ENCODE assay signal across 19 cellular contexts in genomic region chr16:69542974-69543373, GRCh38. TPM values are rescaled to one million over a fixed set of nuclear protein-coding genes. Genes with fewer than 3 reads are reported as not detected.
DNase-seq lines count a peak whose midpoint lies in the region; ATAC-seq and TF ChIP-seq lines count a peak whose summit lies in the region.
"Had no signal": no experiment of that assay in that cellular context is flagged by ENCODE, and none has a peak within 500 bp of the region (broad histone marks: within the 10 kb centered on the region; RNA-seq: fewer than 3 reads in every experiment).

No MANE protein-coding gene starts in this region.

- DNase-seq in AG10803 (ENCODE audit: low read depth) (peak; percentile 41), MG63 (peak; percentile 10), cardiac fibroblast (ENCODE audit: low read depth in 2 of 2) (peak; percentile 53 to 57), fibroblast of the aortic adventitia (ENCODE audit: low read depth) (peak; percentile 51), T1000 (lab: John Stamatoyannopoulos, UW) (no peak)
- no peak for DNase-seq in stimulated activated naive B cell treated with anti-CD40 and anti-IgM and Interleukin-4, amounts not matched to agents 10 μg/mL and 1 μg/mL and 100 μg/mL, for 72 hours
- DNase-seq: CD8-positive, alpha-beta memory T cell; DND-41; GF-D8; HFFc6; Kasumi-1; NCI-H1105 treated with DMSO at 0.1 percent for 48 hours; NCI-H187 treated with DMSO at 0.1 percent for 48 hours; NCI-H2171 treated with DMSO at 0.1 percent for 48 hours; NCI-H748 treated with DMSO at 0.1 percent for 48 hours; OCI-M1 had no signal

- H3K4me1 Mint-ChIP-seq in stimulated activated naive B cell treated with anti-CD40 and anti-IgM and Interleukin-4, amounts not matched to agents 10 μg/mL and 1 μg/mL and 100 μg/mL, for 72 hours, result peaks cover 9 to 25% of the 10 kb centered on the region in 2 donors
- H3K4me1 Mint-ChIP-seq: CD8-positive, alpha-beta memory T cell had no signal

- no peaks in the 10 kb centered on the region for H3K27me3 ChIP-seq in MG63
- H3K27me3 ChIP-seq: BLaER1 treated with 17β-estradiol and CSF1 and Interleukin-3, amounts not matched to agents 10 nM and 100 nM had no signal

- H3K9me3 Mint-ChIP-seq in stimulated activated naive B cell treated with anti-CD40 and anti-IgM and Interleukin-4, amounts not matched to agents 10 μg/mL and 1 μg/mL and 100 μg/mL, for 72 hours, result no peaks in the 10 kb centered on the region
- H3K9me3 Mint-ChIP-seq: CD8-positive, alpha-beta memory T cell; HFFc6 had no signal

- H3K4me3 ChIP-seq in AG10803 (ENCODE audit: low read length) (no peak overlapping the region), MG63 (no peak overlapping the region), cardiac fibroblast (replicated peaks in 1 of 2; ENCODE audit: low read depth in 2 of 2, low read length in 2 of 2) (no peak overlapping the region), fibroblast of the aortic adventitia (ENCODE audit: low read depth, low read length) (no peak overlapping the region)
- H3K4me3 ChIP-seq: BLaER1 treated with 17β-estradiol and CSF1 and Interleukin-3, amounts not matched to agents 10 nM and 100 nM had no signal

- no peak for ATAC-seq in HG02885 (IDR thresholded peaks at IDR 0.05; ENCODE audit: poor library complexity, unreplicated experiment)
- no peak for ATAC-seq in GM21737 (IDR thresholded peaks at IDR 0.05; ENCODE audit: unreplicated experiment)
- no peak for ATAC-seq in stimulated activated naive B cell treated with anti-CD40 and anti-IgM and Interleukin-4, amounts not matched to agents 10 μg/mL and 1 μg/mL and 100 μg/mL, for 72 hours (replicated peaks)

- TF ChIP-seq CTCF in AG10803 (conservative IDR thresholded peaks at IDR 0.05; ENCODE audit: low read length), result no peak
- TF ChIP-seq CTCF in cardiac fibroblast (IDR thresholded peaks at IDR 0.05; ENCODE audit: low read depth, low read length), result no peak
- TF ChIP-seq CTCF in fibroblast of the aortic adventitia (IDR thresholded peaks at IDR 0.05; ENCODE audit: insufficient read depth, low read length), result no peak

- H3K27me3 Mint-ChIP-seq in stimulated activated naive B cell treated with anti-CD40 and anti-IgM and Interleukin-4, amounts not matched to agents 10 μg/mL and 1 μg/mL and 100 μg/mL, for 72 hours, result no peaks in the 10 kb centered on the region

- no peak overlapping the region for H3K4me3 Mint-ChIP-seq in stimulated activated naive B cell treated with anti-CD40 and anti-IgM and Interleukin-4, amounts not matched to agents 10 μg/mL and 1 μg/mL and 100 μg/mL, for 72 hours
- H3K4me3 Mint-ChIP-seq: CD8-positive, alpha-beta memory T cell; HFFc6 had no signal

- H3K27ac Mint-ChIP-seq in stimulated activated naive B cell treated with anti-CD40 and anti-IgM and Interleukin-4, amounts not matched to agents 10 μg/mL and 1 μg/mL and 100 μg/mL, for 72 hours, result no peak overlapping the region
- H3K27ac Mint-ChIP-seq: CD8-positive, alpha-beta memory T cell; HFFc6 had no signal

- H3K9me3 ChIP-seq in MG63, result no peaks in the 10 kb centered on the region

- no peaks in the 10 kb centered on the region for H3K36me3 Mint-ChIP-seq in stimulated activated naive B cell treated with anti-CD40 and anti-IgM and Interleukin-4, amounts not matched to agents 10 μg/mL and 1 μg/mL and 100 μg/mL, for 72 hours
- H3K36me3 Mint-ChIP-seq: CD8-positive, alpha-beta memory T cell had no signal

- H3K36me3 ChIP-seq in MG63, result no peaks in the 10 kb centered on the region
- H3K36me3 ChIP-seq: BLaER1 treated with 17β-estradiol and CSF1 and Interleukin-3, amounts not matched to agents 10 nM and 100 nM had no signal

RNA-seq across cellular contexts. Expression of gene NFAT5, which starts 22.8 kb away (rescaled TPM):
- total RNA-seq in MG63 (2014; rRNA removed; shearing (Covaris generic); ENCODE audit: low replicate concordance), result 1.2 and 18.8 TPM in 2 replicates
- total RNA-seq in fibroblast of the aortic adventitia (ENCODE audit: low replicate concordance), result 16.1 and 53.9 TPM in 2 replicates

Comparison
In these comparisons a context has a peak if more than half of its experiments do, and no peak if none do; other contexts are left out.
1. DNase-seq: peak in AG10803 (single experiment), MG63 (single experiment), cardiac fibroblast (2 of 2) and fibroblast of the aortic adventitia (single experiment); none in T1000 (single experiment) and stimulated activated naive B cell treated with anti-CD40 and anti-IgM and Interleukin-4, amounts not matched to agents 10 μg/mL and 1 μg/mL and 100 μg/mL, for 72 hours (single experiment).